17 cellular contexts compared by ENCODE assay signal in the genomic region with DNA sequence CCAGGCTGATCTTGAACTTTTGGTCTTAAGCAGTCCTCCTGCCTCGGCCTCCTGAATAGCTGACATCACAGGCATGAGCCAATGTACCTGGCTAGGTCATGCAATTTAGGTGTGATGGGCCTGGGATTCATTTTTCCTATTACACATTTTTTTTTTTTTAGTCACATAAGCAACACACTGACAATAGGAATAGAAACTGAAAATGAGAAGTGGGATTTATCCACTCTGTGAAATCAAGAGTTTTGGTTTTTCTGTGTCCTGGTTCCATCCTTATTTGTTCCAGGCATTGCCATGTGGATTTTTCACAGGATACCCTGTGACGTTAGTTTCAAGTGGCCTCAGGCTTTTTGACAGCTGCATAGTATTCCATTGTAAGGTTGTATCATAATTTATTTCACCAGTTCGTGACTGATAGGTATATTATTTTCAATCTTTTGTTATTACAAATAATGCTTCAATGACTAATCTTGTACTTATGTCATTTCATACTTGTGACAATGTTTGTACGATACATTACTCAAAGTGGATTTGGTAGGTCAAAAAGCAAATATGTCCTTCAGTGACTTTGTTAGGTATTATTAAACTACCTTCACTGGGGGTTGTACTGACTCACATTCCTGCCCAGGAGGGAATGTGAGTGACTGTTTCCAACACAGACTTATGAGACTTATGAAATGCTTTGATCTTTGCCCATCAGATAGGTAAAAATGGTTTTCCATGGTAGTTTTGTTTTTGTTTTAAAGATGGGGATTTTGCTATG. TPM values are rescaled to one million over a fixed set of nuclear protein-coding genes. Genes with fewer than 3 reads are reported as not detected.
DNase-seq lines count a peak whose midpoint lies in the region; ATAC-seq, FAIRE-seq and TF ChIP-seq lines count a peak whose summit lies in the region.
"Had no signal": no experiment of that assay in that cellular context is flagged by ENCODE, and none has a peak within 500 bp of the region (broad histone marks: within the 10 kb centered on the region; RNA-seq: fewer than 3 reads in every experiment).

No MANE protein-coding gene starts in this region.

- DNase-seq in HepG2 (ENCODE audit: low spot score) (peak; percentile 72), right lobe of liver (no peak), PC-3 (peak; percentile 77), epithelial cell of esophagus (ENCODE audit: low read depth) (peak; percentile 20), HAP-1 (ENCODE audit: low spot score in 2 of 2) (no peak), inferior parietal cortex (ENCODE audit: extremely low spot score) (no peak)
- no peak for DNase-seq in central memory CD4-positive, alpha-beta T cell
- DNase-seq: glutamatergic neuron, NCI-H1092 treated with DMSO at 0.1 percent for 48 hours, NCI-H69, nucleus accumbens had no signal

- BruUV-seq in HepG2 (replicated peaks; lab: Mats Ljungman, UMichigan) (no TSS peak), PC-3 (replicated peaks; lab: Mats Ljungman, UMichigan) (no TSS peak)

- H3K4me2 ChIP-seq in HepG2 (ENCODE audit: low read depth, low read length) (no peak overlapping the region), PC-3 (ENCODE audit: low read length) (no peak overlapping the region)

- no peak for TF ChIP-seq RAD21 in HepG2 (CRISPR knock-in tag; IDR thresholded peaks at IDR 0.05)

- FAIRE-seq in HepG2 (lab: Jason Lieb, UNC) = peak; percentile 40
- FAIRE-seq: astrocyte, endometrium had no signal

- H3F3A ChIP-seq in PC-3 (ENCODE audit: low read length, unreplicated experiment) = no peaks in the 10 kb centered on the region

- TF ChIP-seq POLR2A in HepG2 (IDR thresholded peaks at IDR 0.05; ENCODE audit: insufficient read depth in 1 of 2, low read depth in 2 of 2, low read length in 2 of 2) (no peak), right lobe of liver (IDR thresholded peaks at IDR 0.05) (no peak)

- WGBS in HepG2 (ENCODE audit: low lambda C conversion rate) = 40% methylated on average over 4 of the region's 4 CpGs
- 84% methylated on average over 4 of the region's 4 CpGs for WGBS in right lobe of liver (ENCODE audit: insufficient coverage, low coverage, low lambda C conversion rate, missing lambda C conversion rate)

- H3K79me2 ChIP-seq in HepG2 (ENCODE audit: insufficient read depth, low read length) (no peaks in the 10 kb centered on the region), PC-3 (ENCODE audit: low read length) (no peaks in the 10 kb centered on the region)

- TF ChIP-seq CTCF in HepG2 (CRISPR knock-in tag; IDR thresholded peaks at IDR 0.05) = no peak
- no peak for TF ChIP-seq CTCF in right lobe of liver (IDR thresholded peaks at IDR 0.05)
- no peak for TF ChIP-seq CTCF in PC-3 (conservative IDR thresholded peaks at IDR 0.05; ENCODE audit: low read depth, low read length)
- no peak for TF ChIP-seq CTCF in epithelial cell of esophagus (IDR thresholded peaks at IDR 0.05; ENCODE audit: insufficient read depth, low read depth, low read length, missing control alignments)

- H3K27me3 ChIP-seq in HepG2 (ENCODE audit: control insufficient read depth in 1 of 2, insufficient read depth in 2 of 2, low read length in 2 of 2) (peaks cover 2 to 26% of the 10 kb centered on the region in 2 experiments; a peak in 3 of 5 replicates), right lobe of liver (no peaks in the 10 kb centered on the region), PC-3 (ENCODE audit: low read length) (no peaks in the 10 kb centered on the region), HAP-1 (ENCODE audit: low read depth) (no peaks in the 10 kb centered on the region)
- H3K27me3 ChIP-seq: left lung had no signal

- no peak overlapping the region for H3K9ac ChIP-seq in HepG2 (ENCODE audit: insufficient read depth, low read depth, low read length)
- H3K9ac ChIP-seq in PC-3 (ENCODE audit: low read length) = no peak overlapping the region

- H3K9me2 ChIP-seq in PC-3 (replicated peaks; ENCODE audit: low read length) = no peaks in the 10 kb centered on the region

- POLR2A ChIA-PET in HepG2 (lab: Yijun Ruan, JAX) (no interaction called here), PC-3 (lab: Charles Lee; ENCODE audit: unreplicated experiment) (no interaction called here)

- CTCF ChIA-PET in HepG2 (lab: Yijun Ruan, JAX; ENCODE audit: low intra/inter-chr PET ratio, low total read pairs) = no interaction called here
- CTCF ChIA-PET in PC-3 (lab: Charles Lee) = no interaction called here

- TF ChIP-seq EP300 in HepG2 (IDR thresholded peaks at IDR 0.05; ENCODE audit: low read depth in 2 of 2, low read length in 2 of 2) (no peak), HepG2 (CRISPR knock-in tag; IDR thresholded peaks at IDR 0.05; ENCODE audit: borderline replicate concordance) (no peak)

- no peaks in the 10 kb centered on the region for H4K20me1 ChIP-seq in HepG2 (ENCODE audit: insufficient read depth, low read length)
- H4K20me1 ChIP-seq in PC-3 (ENCODE audit: low read length) = no peaks in the 10 kb centered on the region

- H3K9me3 ChIP-seq in HepG2 (ENCODE audit: low read length) (no peaks in the 10 kb centered on the region), right lobe of liver (no peaks in the 10 kb centered on the region), PC-3 (ENCODE audit: low read length) (no peaks in the 10 kb centered on the region), HAP-1 (no peaks in the 10 kb centered on the region)
- H3K9me3 ChIP-seq: left lung had no signal

- ATAC-seq in HepG2 (no peak), right lobe of liver (no peak), PC-3 (peak; percentile 83), HG03135 (IDR thresholded peaks at IDR 0.05; ENCODE audit: unreplicated experiment) (no peak)
- ATAC-seq: left lung, SK-N-SH treated with all-trans-retinoic acid at 6 μM for 48 hours had no signal

- H3K4me1 ChIP-seq in HepG2 (ENCODE audit: insufficient read depth, low read length) (peaks cover 15% of the 10 kb centered on the region), right lobe of liver (peaks cover 0 to 2% (median 0%) of the 10 kb centered on the region in 4 donors), PC-3 (ENCODE audit: insufficient read depth, low read length) (no peaks in the 10 kb centered on the region), HAP-1 (peaks cover 17% of the 10 kb centered on the region)

- H3K4me3 ChIP-seq in HepG2 (replicated peaks in 1 of 3; ENCODE audit: insufficient read depth in 1 of 3, low read depth in 2 of 3, low read length in 3 of 3) (no peak overlapping the region), right lobe of liver (no peak overlapping the region), PC-3 (ENCODE audit: low read length) (no peak overlapping the region), epithelial cell of esophagus (ENCODE audit: low read length) (no peak overlapping the region), HAP-1 (no peak overlapping the region)

- H3K27ac ChIP-seq in HepG2 (ENCODE audit: extremely low read length, insufficient read depth, low read length) = no peak overlapping the region
- H3K27ac ChIP-seq in right lobe of liver = no peak overlapping the region
- peak overlapping the region; percentile 70 for H3K27ac ChIP-seq in PC-3 (ENCODE audit: low read length)
- H3K27ac ChIP-seq: C4-2B had no signal

- intact Hi-C loops in HepG2 (cut with micrococcal nuclease; ENCODE audit: unreplicated experiment) = no loop called here
- intact Hi-C loops in right lobe of liver (cut with DNase I) = no loop called here
- intact Hi-C loops in PC-3 (cut with micrococcal nuclease) = no loop called here

- H2AFZ ChIP-seq in HepG2 (ENCODE audit: low read length) (no peak overlapping the region), PC-3 (ENCODE audit: low read length) (no peak overlapping the region)

- H3K36me3 ChIP-seq in HepG2 (replicated peaks in 1 of 2; ENCODE audit: control insufficient read depth in 1 of 2, insufficient read depth in 2 of 2, low read length in 2 of 2) (no peaks in the 10 kb centered on the region), right lobe of liver (no peaks in the 10 kb centered on the region), PC-3 (ENCODE audit: low read depth, low read length) (no peaks in the 10 kb centered on the region), HAP-1 (replicated peaks) (no peaks in the 10 kb centered on the region)
- H3K36me3 ChIP-seq: left lung had no signal

- in situ Hi-C loops in HepG2 (cut with HindIII; ENCODE audit: extremely low pct_ligation_motif_present, low pct_unique_long_range_greater_than_20kb) (no loop called here), HAP-1 (cut with MboI; ENCODE audit: low sequenced_read_pairs) (no loop called here)

TF ChIP-seq in HepG2, 621 proteins besides CTCF, POLR2A, EP300 and RAD21:
- TF ChIP-seq FOXA1 (IDR thresholded peaks at IDR 0.05) = no peak
- TF ChIP-seq FOXA1 (CRISPR knock-in tag; IDR thresholded peaks at IDR 0.05) = no peak
- no peak for TF ChIP-seq ZNF550 (CRISPR knock-in tag; IDR thresholded peaks at IDR 0.05; ENCODE audit: borderline replicate concordance)
- no peak for TF ChIP-seq BRCA1 (CRISPR knock-in tag; IDR thresholded peaks at IDR 0.05)
- no peak for TF ChIP-seq ZNF33A (CRISPR knock-in tag; IDR thresholded peaks at IDR 0.05; ENCODE audit: borderline replicate concordance)

RNA-seq across cellular contexts. Expression of a gene that starts 10.6 kb away (rescaled TPM):
- total RNA-seq in HepG2 (2016; rRNA removed; fragmentation: Illumina TruSeq; extraction: Trizol) (2.3 and 4.3 TPM in 2 replicates), right lobe of liver (10 to 100 TPM in 1 of 6 experiments, 1 to 10 TPM in 5; 2.5 to 10.2 (median 6.5) TPM), PC-3 (2014; rRNA removed) (13.1 and 14.1 TPM in 2 replicates)
- total RNA-seq in HepG2 (2016; cell fraction: cytosol; rRNA removed; fragmentation: Illumina TruSeq; extraction: Trizol; ENCODE audit: low read depth) = 0.51 and 1.3 TPM in 2 replicates
- total RNA-seq in HepG2 (2016; cell fraction: insoluble cytoplasmic fraction; rRNA removed; fragmentation: Illumina TruSeq; extraction: Trizol) = 2.5 and 4.5 TPM in 2 replicates
- total RNA-seq in HepG2 (2016; cell fraction: membrane; rRNA removed; fragmentation: Illumina TruSeq; extraction: Trizol) = 1.1 and 1.8 TPM in 2 replicates
- total RNA-seq in HepG2 (2016; cell fraction: nucleus; rRNA removed; fragmentation: Illumina TruSeq; extraction: Trizol) = 3.9 and 5.9 TPM in 2 replicates
- 2.2 and 3.7 TPM in 2 replicates for polyA plus RNA-seq in HepG2 (2011; rRNA removed)
- polyA plus RNA-seq in HepG2 (2011; cell fraction: cytosol; rRNA removed) = 1.2 and 1.5 TPM in 2 replicates
- 14.6 and 16.9 TPM in 2 replicates for polyA plus RNA-seq in HepG2 (2011; cell fraction: nucleus; rRNA removed)
- 1.7 and 3.0 TPM in 2 replicates for polyA plus RNA-seq in HepG2 (2012)
- 0.17 and 0.38 TPM in 2 replicates for polyA plus RNA-seq in HepG2 (2016; cell fraction: cytosol; fragmentation: Illumina TruSeq; extraction: Trizol; ENCODE audit: low read depth)
- polyA plus RNA-seq in HepG2 (2016; cell fraction: insoluble cytoplasmic fraction; fragmentation: Illumina TruSeq; extraction: Trizol; ENCODE audit: low read depth) = 1.2 and 1.4 TPM in 2 replicates
- polyA plus RNA-seq in HepG2 (2016; cell fraction: membrane; fragmentation: Illumina TruSeq; extraction: Trizol; ENCODE audit: low read depth) = 0.44 and 0.47 TPM in 2 replicates
- 6.9 and 8.7 TPM in 2 replicates for polyA plus RNA-seq in HepG2 (2016; cell fraction: nucleus; fragmentation: Illumina TruSeq; extraction: Trizol; ENCODE audit: insufficient read depth, low read depth)
- polyA minus RNA-seq in HepG2 (2011; rRNA and poly(A)+ RNA removed; ENCODE audit: low replicate concordance) = 17.5 and 40.6 TPM in 2 replicates
- polyA minus RNA-seq in HepG2 (2011; cell fraction: cytosol; rRNA and poly(A)+ RNA removed) = 2.0 and 5.5 TPM in 2 replicates
- polyA minus RNA-seq in HepG2 (2011; cell fraction: nucleus; rRNA and poly(A)+ RNA removed) = 9.0 and 10.2 TPM in 2 replicates

Comparison
In these comparisons a context has a peak if more than half of its experiments do, and no peak if none do; other contexts are left out.
1. DNase-seq: peak in HepG2 (single experiment), PC-3 (single experiment) and epithelial cell of esophagus (single experiment); none in right lobe of liver (0 of 3), HAP-1 (0 of 2), central memory CD4-positive, alpha-beta T cell (single experiment) and inferior parietal cortex (single experiment).